ENCODE assay signal across 30 cellular contexts in the genomic region with DNA sequence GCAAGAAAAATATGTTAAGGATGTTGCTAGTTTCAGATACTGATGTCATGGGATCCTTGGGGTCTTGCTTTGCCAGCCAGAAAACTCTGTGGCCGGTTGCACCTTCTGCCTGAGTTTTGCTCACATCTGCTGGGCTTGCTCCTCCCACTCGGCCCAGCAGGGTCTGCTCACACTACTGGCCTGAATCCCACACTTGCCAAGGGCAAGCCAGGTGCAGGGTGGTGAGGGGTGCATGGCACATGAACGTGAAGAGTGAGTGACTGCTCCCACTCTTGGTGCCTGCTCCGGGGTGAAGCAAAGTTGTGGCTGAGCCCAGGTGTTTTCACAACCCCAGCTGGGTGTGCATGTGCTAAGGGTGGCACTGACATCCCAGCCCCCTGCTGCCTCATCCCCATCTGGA.
"Had no signal": no experiment of that assay in that cellular context is flagged by ENCODE, and none has a peak within 500 bp of the region (broad histone marks: within the 10 kb centered on the region; RNA-seq: fewer than 3 reads in every experiment).

No MANE protein-coding gene starts in this region.

- H3K9me3 Mint-ChIP-seq: activated CD4-positive, alpha-beta T cell treated with anti-CD3 and anti-CD28 coated beads, Interleukin-2, amount 10 ng/mL, durations not matched to agents 7 days and 5 days; effector memory CD8-positive, alpha-beta T cell; WTC11 had no signal

- H3K27ac ChIP-seq: body of pancreas, esophagus muscularis mucosa, foreskin keratinocyte, gastrocnemius medialis, heart left ventricle, VCaP had no signal

- H3K27ac Mint-ChIP-seq: activated CD4-positive, alpha-beta memory T cell treated with anti-CD3 and anti-CD28 coated beads, Interleukin-2, amount 10 ng/mL, durations not matched to agents 7 days and 5 days; activated CD4-positive, alpha-beta T cell treated with anti-CD3 and anti-CD28 coated beads, Interleukin-2, amount 10 ng/mL, durations not matched to agents 7 days and 5 days; activated naive CD4-positive, alpha-beta T cell treated with anti-CD3 and anti-CD28 coated beads, Interleukin-2, amount 10 ng/mL, durations not matched to agents 7 days and 5 days; activated naive CD4-positive, alpha-beta T cell treated with anti-CD3 and anti-CD28 coated beads, Interleukin-2, amount 50 U/mL, for 72 hours; activated naive CD8-positive, alpha-beta T cell treated with anti-CD3 and anti-CD28 coated beads, Interleukin-2, amount 10 ng/mL, durations not matched to agents 7 days and 5 days; activated T-cell treated with anti-CD3 and anti-CD28 coated beads, Interleukin-2, amount 50 U/mL, for 24 hours; activated T-cell treated with anti-CD3 and anti-CD28 coated beads, Interleukin-2, amount 50 U/mL, for 72 hours; effector memory CD8-positive, alpha-beta T cell; WTC11 had no signal

- H3K36me3 ChIP-seq: esophagus muscularis mucosa, gastrocnemius medialis, heart left ventricle had no signal

- H3K4me1 Mint-ChIP-seq: activated CD4-positive, alpha-beta memory T cell treated with anti-CD3 and anti-CD28 coated beads, Interleukin-2, amount 10 ng/mL, durations not matched to agents 7 days and 5 days; activated CD4-positive, alpha-beta T cell treated with anti-CD3 and anti-CD28 coated beads, Interleukin-2, amount 10 ng/mL, durations not matched to agents 7 days and 5 days; activated naive CD4-positive, alpha-beta T cell treated with anti-CD3 and anti-CD28 coated beads, Interleukin-2, amount 10 ng/mL, durations not matched to agents 7 days and 5 days; activated naive CD8-positive, alpha-beta T cell treated with anti-CD3 and anti-CD28 coated beads, Interleukin-2, amount 10 ng/mL, durations not matched to agents 7 days and 5 days had no signal

- H3K4me3 ChIP-seq: body of pancreas, esophagus muscularis mucosa, gastrocnemius medialis, heart left ventricle had no signal

- H3K9me3 ChIP-seq: body of pancreas, esophagus muscularis mucosa, gastrocnemius medialis, heart left ventricle had no signal

- H3K4me1 ChIP-seq: body of pancreas, esophagus muscularis mucosa, foreskin keratinocyte, gastrocnemius medialis, heart left ventricle had no signal

- H3K27me3 ChIP-seq: body of pancreas, esophagus muscularis mucosa, gastrocnemius medialis, heart left ventricle had no signal

- DNase-seq: activated CD4-positive, alpha-beta memory T cell treated with anti-CD3 and anti-CD28 coated beads, Interleukin-2, amount 10 ng/mL, durations not matched to agents 7 days and 5 days; activated CD4-positive, alpha-beta T cell treated with anti-CD3 and anti-CD28 coated beads for 1 hour; activated CD4-positive, alpha-beta T cell treated with anti-CD3 and anti-CD28 coated beads for 4 hours; activated CD4-positive, alpha-beta T cell treated with anti-CD3 and anti-CD28 coated beads, Interleukin-2, amount 10 ng/mL, durations not matched to agents 7 days and 5 days; activated CD4-positive, alpha-beta T cell treated with anti-CD3 and anti-CD28 coated beads, Interleukin-2, amount 50 U/mL, for 4 hours; activated CD8-positive, alpha-beta memory T cell treated with anti-CD3 and anti-CD28 coated beads, Interleukin-2, amount 50 U/mL, for 48 hours; activated gamma-delta T cell; activated naive CD4-positive, alpha-beta T cell; activated naive CD4-positive, alpha-beta T cell treated with anti-CD3 and anti-CD28 coated beads, Interleukin-2, amount 10 ng/mL, durations not matched to agents 7 days and 5 days; activated naive CD8-positive, alpha-beta T cell treated with anti-CD3 and anti-CD28 coated beads, Interleukin-2, amount 10 ng/mL, durations not matched to agents 7 days and 5 days; activated T-cell treated with anti-CD3 and anti-CD28 coated beads for 4 hours; activated T-cell treated with anti-CD3 and anti-CD28 coated beads, Interleukin-2, amount 50 U/mL, for 24 hours; activated T-cell treated with anti-CD3 and anti-CD28 coated beads, Interleukin-2, amount 50 U/mL, for 72 hours; anterior cingulate cortex; body of pancreas; caudate nucleus; cortex of kidney; dermis blood vessel endothelial cell; effector CD4-positive, alpha-beta T cell; effector memory CD8-positive, alpha-beta T cell; erythroblast; foreskin keratinocyte; gastrocnemius medialis; glutamatergic neuron; heart left ventricle; T-helper 2 cell had no signal

- H3K36me3 Mint-ChIP-seq: activated naive CD4-positive, alpha-beta T cell treated with anti-CD3 and anti-CD28 coated beads, Interleukin-2, amount 10 ng/mL, durations not matched to agents 7 days and 5 days; activated naive CD8-positive, alpha-beta T cell treated with anti-CD3 and anti-CD28 coated beads, Interleukin-2, amount 10 ng/mL, durations not matched to agents 7 days and 5 days; WTC11 had no signal

- H3K27me3 Mint-ChIP-seq: activated CD4-positive, alpha-beta memory T cell treated with anti-CD3 and anti-CD28 coated beads, Interleukin-2, amount 10 ng/mL, durations not matched to agents 7 days and 5 days; activated naive CD4-positive, alpha-beta T cell treated with anti-CD3 and anti-CD28 coated beads, Interleukin-2, amount 10 ng/mL, durations not matched to agents 7 days and 5 days; activated naive CD8-positive, alpha-beta T cell treated with anti-CD3 and anti-CD28 coated beads, Interleukin-2, amount 10 ng/mL, durations not matched to agents 7 days and 5 days had no signal

- H3K4me3 Mint-ChIP-seq: activated CD4-positive, alpha-beta memory T cell treated with anti-CD3 and anti-CD28 coated beads, Interleukin-2, amount 10 ng/mL, durations not matched to agents 7 days and 5 days; activated CD4-positive, alpha-beta T cell treated with anti-CD3 and anti-CD28 coated beads, Interleukin-2, amount 10 ng/mL, durations not matched to agents 7 days and 5 days; activated naive CD4-positive, alpha-beta T cell treated with anti-CD3 and anti-CD28 coated beads, Interleukin-2, amount 10 ng/mL, durations not matched to agents 7 days and 5 days; activated naive CD8-positive, alpha-beta T cell treated with anti-CD3 and anti-CD28 coated beads, Interleukin-2, amount 10 ng/mL, durations not matched to agents 7 days and 5 days; activated T-cell treated with anti-CD3 and anti-CD28 coated beads, Interleukin-2, amount 50 U/mL, for 24 hours; activated T-cell treated with anti-CD3 and anti-CD28 coated beads, Interleukin-2, amount 50 U/mL, for 72 hours; effector memory CD8-positive, alpha-beta T cell; WTC11 had no signal

- ATAC-seq: activated naive CD4-positive, alpha-beta T cell treated with anti-CD3 and anti-CD28 coated beads, Interleukin-2, amount 50 U/mL, for 72 hours; activated T-cell treated with anti-CD3 and anti-CD28 coated beads, Interleukin-2, amount 50 U/mL, for 72 hours; body of pancreas; effector memory CD8-positive, alpha-beta T cell; foreskin keratinocyte; gastrocnemius medialis; heart left ventricle; WTC11 had no signal
